ENCODE assay signal across 17 cellular contexts in genomic region chr14:101857226-101857625, GRCh38.
DNase-seq lines count a peak whose midpoint lies in the region; ATAC-seq and TF ChIP-seq lines count a peak whose summit lies in the region.
"Had no signal": no experiment of that assay in that cellular context is flagged by ENCODE, and none has a peak within 500 bp of the region (broad histone marks: within the 10 kb centered on the region; RNA-seq: fewer than 3 reads in every experiment).

No MANE protein-coding gene starts in this region.

- no peak overlapping the region for H3K4me2 ChIP-seq in PC-3 (ENCODE audit: low read length)

- H4K20me1 ChIP-seq in PC-3 (ENCODE audit: low read length): peaks cover 4% of the 10 kb centered on the region; the same call in 1 of the 2 replicates

- intact Hi-C loops in Right ventricle myocardium inferior (cut with DNase I): no loop called here
- intact Hi-C loops in PC-3 (cut with micrococcal nuclease): no loop called here

- H3K27ac Mint-ChIP-seq in activated naive CD4-positive, alpha-beta T cell treated with anti-CD3 and anti-CD28 coated beads, Interleukin-2, amount 10 ng/mL, durations not matched to agents 7 days and 5 days: no peak overlapping the region
- no peak overlapping the region for H3K27ac Mint-ChIP-seq in progenitor cell of endocrine pancreas

- no peak overlapping the region for H3K27ac ChIP-seq in right atrium auricular region
- H3K27ac ChIP-seq in PC-3 (ENCODE audit: low read length): no peak overlapping the region
- no peak overlapping the region for H3K27ac ChIP-seq in iPS DF 6.9 (ENCODE audit: low read length)
- H3K27ac ChIP-seq: SJSA1, tibial nerve had no signal

- DNase-seq in right atrium auricular region (ENCODE audit: low spot score) (peak; percentile 32), Right ventricle myocardium inferior (ENCODE audit: missing footprints) (no peak), PC-3 (peak; percentile 17), iPS DF 6.9 (ENCODE audit: low read depth, low spot score) (peak; percentile 13), progenitor cell of endocrine pancreas (ENCODE audit: low spot score, unreplicated experiment) (no peak)
- DNase-seq in stimulated activated naive CD4-positive, alpha-beta T cell (lab: John Stamatoyannopoulos, UW): no peak
- no peak for DNase-seq in activated naive CD4-positive, alpha-beta T cell treated with anti-CD3 and anti-CD28 coated beads, Interleukin-2, amount 10 ng/mL, durations not matched to agents 7 days and 5 days
- DNase-seq: activated CD4-positive, alpha-beta T cell treated with anti-CD3 and anti-CD28 coated beads, Interleukin-2, amount 50 U/mL, for 48 hours; DMS79 treated with DMSO at 0.1 percent for 48 hours; NCI-H1436; NCI-H2227 treated with DMSO at 0.1 percent for 48 hours; stimulated activated CD4-positive, alpha-beta T cell treated with anti-CD3 and anti-CD28 coated beads, Interleukin-2, amount 100 ng/mL, for 48 hours; stimulated activated CD8-positive, alpha-beta memory T cell treated with anti-CD3 and anti-CD28 coated beads, Interleukin-4, amount 100 ng/mL, for 48 hours had no signal

- POLR2A ChIA-PET in PC-3 (lab: Charles Lee; ENCODE audit: unreplicated experiment): no interaction called here

- H3K4me3 Mint-ChIP-seq in activated naive CD4-positive, alpha-beta T cell treated with anti-CD3 and anti-CD28 coated beads, Interleukin-2, amount 10 ng/mL, durations not matched to agents 7 days and 5 days: no peak overlapping the region
- no peak overlapping the region for H3K4me3 Mint-ChIP-seq in progenitor cell of endocrine pancreas (ENCODE audit: low read depth)

- peaks cover 60% of the 10 kb centered on the region for H3K36me3 Mint-ChIP-seq in activated naive CD4-positive, alpha-beta T cell treated with anti-CD3 and anti-CD28 coated beads, Interleukin-2, amount 10 ng/mL, durations not matched to agents 7 days and 5 days
- H3K36me3 Mint-ChIP-seq in progenitor cell of endocrine pancreas (ENCODE audit: insufficient read depth): peaks cover 10% of the 10 kb centered on the region

- CTCF ChIA-PET in PC-3 (lab: Charles Lee): no interaction called here
- CTCF ChIA-PET in activated naive CD4-positive, alpha-beta T cell treated with anti-CD3 and anti-CD28 coated beads, Interleukin-2, amount 10 ng/mL, durations not matched to agents 7 days and 5 days (lab: Charles Lee): no interaction called here

- no peak for TF ChIP-seq CTCF in right atrium auricular region (IDR thresholded peaks at IDR 0.05)
- no peak for TF ChIP-seq CTCF in PC-3 (conservative IDR thresholded peaks at IDR 0.05; ENCODE audit: low read depth, low read length)
- TF ChIP-seq CTCF in progenitor cell of endocrine pancreas (IDR thresholded peaks at IDR 0.05; ENCODE audit: unreplicated experiment): no peak

- no peaks in the 10 kb centered on the region for H3K9me2 ChIP-seq in PC-3 (replicated peaks; ENCODE audit: low read length)

- no peaks in the 10 kb centered on the region for H3K27me3 Mint-ChIP-seq in activated naive CD4-positive, alpha-beta T cell treated with anti-CD3 and anti-CD28 coated beads, Interleukin-2, amount 10 ng/mL, durations not matched to agents 7 days and 5 days
- no peaks in the 10 kb centered on the region for H3K27me3 Mint-ChIP-seq in progenitor cell of endocrine pancreas

- no peak for ATAC-seq in Right ventricle myocardium inferior
- peak; percentile 32; the same call in 1 of the 2 replicates for ATAC-seq in PC-3
- no peak for ATAC-seq in HG03439 (IDR thresholded peaks at IDR 0.05; ENCODE audit: unreplicated experiment)

- no peak overlapping the region for H3K9ac ChIP-seq in PC-3 (ENCODE audit: low read length)

- peaks cover 5% of the 10 kb centered on the region for H3K36me3 ChIP-seq in right atrium auricular region
- peaks cover 7% of the 10 kb centered on the region; the same call in 1 of the 2 replicates for H3K36me3 ChIP-seq in PC-3 (ENCODE audit: low read depth, low read length)
- no peaks in the 10 kb centered on the region for H3K36me3 ChIP-seq in iPS DF 6.9 (ENCODE audit: control insufficient read depth, insufficient read depth, low read length)

- H3K4me1 Mint-ChIP-seq in activated naive CD4-positive, alpha-beta T cell treated with anti-CD3 and anti-CD28 coated beads, Interleukin-2, amount 10 ng/mL, durations not matched to agents 7 days and 5 days: peaks cover 54% of the 10 kb centered on the region
- peaks cover 2% of the 10 kb centered on the region for H3K4me1 Mint-ChIP-seq in progenitor cell of endocrine pancreas (ENCODE audit: low read depth)

- no peaks in the 10 kb centered on the region for H3K27me3 ChIP-seq in right atrium auricular region
- H3K27me3 ChIP-seq in PC-3 (ENCODE audit: low read length): no peaks in the 10 kb centered on the region
- no peaks in the 10 kb centered on the region for H3K27me3 ChIP-seq in iPS DF 6.9 (ENCODE audit: control insufficient read depth, insufficient read depth, low read length)
- H3K27me3 ChIP-seq: SJSA1, tibial nerve had no signal

- WGBS in iPS DF 6.9 (ENCODE audit: insufficient coverage, insufficient read length): no CpG with 5 or more reads among the region's 1 CpG

- no peaks in the 10 kb centered on the region for H3K9me3 Mint-ChIP-seq in activated naive CD4-positive, alpha-beta T cell treated with anti-CD3 and anti-CD28 coated beads, Interleukin-2, amount 10 ng/mL, durations not matched to agents 7 days and 5 days
- H3K9me3 Mint-ChIP-seq in progenitor cell of endocrine pancreas (ENCODE audit: low read depth): no peaks in the 10 kb centered on the region

- H3K9me3 ChIP-seq in right atrium auricular region (no peaks in the 10 kb centered on the region), PC-3 (ENCODE audit: low read length) (no peaks in the 10 kb centered on the region), iPS DF 6.9 (ENCODE audit: control insufficient read depth, insufficient read depth, low read length) (no peaks in the 10 kb centered on the region)
- H3K9me3 ChIP-seq: SJSA1, tibial nerve had no signal

- no peak overlapping the region for H2AFZ ChIP-seq in PC-3 (ENCODE audit: low read length)

- H3K4me1 ChIP-seq in right atrium auricular region (peaks cover 0 to 40% of the 10 kb centered on the region in 2 donors), PC-3 (ENCODE audit: insufficient read depth, low read length) (peaks cover 6% of the 10 kb centered on the region), iPS DF 6.9 (ENCODE audit: control insufficient read depth, insufficient read depth, low read length) (no peaks in the 10 kb centered on the region)
- H3K4me1 ChIP-seq: SJSA1 had no signal

- H3F3A ChIP-seq in PC-3 (ENCODE audit: low read length, unreplicated experiment): no peaks in the 10 kb centered on the region

- H3K4me3 ChIP-seq in right atrium auricular region (no peak overlapping the region), PC-3 (ENCODE audit: low read length) (no peak overlapping the region), iPS DF 6.9 (ENCODE audit: low read length) (no peak overlapping the region)
- H3K4me3 ChIP-seq: lung, SJSA1, tibial nerve had no signal

- BruUV-seq in PC-3 (replicated peaks; lab: Mats Ljungman, UMichigan): no TSS peak

- peaks cover 47% of the 10 kb centered on the region for H3K79me2 ChIP-seq in PC-3 (ENCODE audit: low read length)

Comparison
In these comparisons a context has a peak if more than half of its experiments do, and no peak if none do; other contexts are left out.
1. DNase-seq: peak in right atrium auricular region (single experiment), PC-3 (single experiment) and iPS DF 6.9 (single experiment); none in Right ventricle myocardium inferior (single experiment), stimulated activated naive CD4-positive, alpha-beta T cell (0 of 6), activated naive CD4-positive, alpha-beta T cell treated with anti-CD3 and anti-CD28 coated beads, Interleukin-2, amount 10 ng/mL, durations not matched to agents 7 days and 5 days (single experiment) and progenitor cell of endocrine pancreas (single experiment).